1 cellular context compared by ENCODE assay signal in the genomic region with DNA sequence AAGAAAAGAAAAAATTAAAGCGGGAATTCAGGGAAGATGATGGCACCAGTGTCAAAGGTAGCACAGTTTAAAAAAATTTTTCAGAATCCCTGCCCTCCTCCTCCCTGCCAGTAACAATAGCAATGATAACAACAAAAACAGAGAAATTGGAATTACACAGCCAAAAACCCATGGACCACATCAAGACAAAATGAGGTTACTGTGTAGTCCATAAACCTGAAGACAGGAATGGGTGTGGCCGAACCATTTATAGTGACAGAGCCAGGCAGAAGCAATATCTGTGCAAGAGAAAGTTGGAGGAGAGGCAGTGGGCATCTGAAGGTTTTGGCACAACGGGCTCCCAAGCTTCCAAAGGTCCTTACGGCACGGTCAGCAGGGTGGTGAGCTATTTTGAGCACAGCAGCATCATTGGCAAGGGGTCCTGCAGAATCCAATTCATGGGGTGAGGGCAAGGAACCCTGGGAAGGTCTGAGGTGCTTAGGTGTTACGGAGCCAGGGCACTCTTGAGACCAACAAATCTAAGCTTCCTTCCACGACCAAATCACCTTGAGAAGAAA.
A peak's percentile ranks its signal among the peaks of the same experiment; 100 is the strongest.
TF ChIP-seq lines count a peak whose summit lies in the region.

No MANE protein-coding gene starts in this region.

TF ChIP-seq in GM12878, 131 proteins besides CTCF, POLR2A, EP300 and RAD21:
- TF ChIP-seq CBX5 (IDR thresholded peaks at IDR 0.05; ENCODE audit: low read depth) (no peak), RUNX3 (IDR thresholded peaks at IDR 0.05; ENCODE audit: low read length) (peak; percentile 37; the same call in 1 of the 2 replicates), RB1 (IDR thresholded peaks at IDR 0.05; ENCODE audit: borderline replicate concordance) (no peak)
